ENCODE assay signal across 12 cellular contexts in genomic region chr9:113350937-113351336, GRCh38. TPM values are rescaled to one million over a fixed set of nuclear protein-coding genes. Genes with fewer than 3 reads are reported as not detected.
A peak's percentile ranks its signal among the peaks of the same experiment; 100 is the strongest.
DNase-seq lines count a peak whose midpoint lies in the region; ATAC-seq and TF ChIP-seq lines count a peak whose summit lies in the region.
"Had no signal": no experiment of that assay in that cellular context is flagged by ENCODE, and none has a peak within 500 bp of the region (broad histone marks: within the 10 kb centered on the region; RNA-seq: fewer than 3 reads in every experiment).

No MANE protein-coding gene starts in this region.

- no peak overlapping the region for H3K27ac ChIP-seq in osteoblast (ENCODE audit: low read depth, low read length)
- H3K27ac ChIP-seq: upper lobe of left lung, VCaP had no signal

- H4K20me1 ChIP-seq in osteoblast (ENCODE audit: insufficient read depth, low read length): no peaks in the 10 kb centered on the region

- peaks cover 5% of the 10 kb centered on the region for H3K36me3 Mint-ChIP-seq in T-helper 2 cell treated with Interferon-gamma antibody and Interleukin-4, amounts not matched to agents 5 μg/mL and 100 μg/mL, for 36 hours (ENCODE audit: low read depth)

- peak overlapping the region; percentile 91 for H3K4me3 Mint-ChIP-seq in T-helper 2 cell treated with Interferon-gamma antibody and Interleukin-4, amounts not matched to agents 5 μg/mL and 100 μg/mL, for 36 hours

- H3K27me3 ChIP-seq in osteoblast (ENCODE audit: insufficient read depth, low read length): peaks cover 60% of the 10 kb centered on the region
- peaks cover 11% of the 10 kb centered on the region for H3K27me3 ChIP-seq in BE2C
- H3K27me3 ChIP-seq: upper lobe of left lung had no signal

- DNase-seq in GM10248 (ENCODE audit: extremely low spot score) (peak; percentile 55), kidney tubule cell (ENCODE audit: low spot score) (peak; percentile 30), osteoblast (ENCODE audit: insufficient read length, low spot score, missing footprints) (no peak), BE2C (no peak)
- peak; percentile 65 for DNase-seq in T-helper 2 cell treated with Interferon-gamma antibody and Interleukin-4, amounts not matched to agents 5 μg/mL and 100 μg/mL, for 36 hours (ENCODE audit: low spot score)
- DNase-seq: NCI-H187 treated with DMSO at 0.1 percent for 48 hours had no signal

- H3K36me3 ChIP-seq in osteoblast (ENCODE audit: insufficient read depth, low read length): no peaks in the 10 kb centered on the region
- no peaks in the 10 kb centered on the region for H3K36me3 ChIP-seq in BE2C
- H3K36me3 ChIP-seq: upper lobe of left lung had no signal

- TF ChIP-seq CTCF in GM10248 (IDR thresholded peaks at IDR 0.05; ENCODE audit: control extremely low read depth, extremely low read depth, low read depth, missing control alignments): no peak
- no peak for TF ChIP-seq CTCF in osteoblast (IDR thresholded peaks at IDR 0.05; ENCODE audit: extremely low read depth, low read depth, low read length)
- TF ChIP-seq CTCF in BE2C (IDR thresholded peaks at IDR 0.05; ENCODE audit: low read depth, low read length): no peak

- peaks cover 37% of the 10 kb centered on the region for H3K4me1 Mint-ChIP-seq in T-helper 2 cell treated with Interferon-gamma antibody and Interleukin-4, amounts not matched to agents 5 μg/mL and 100 μg/mL, for 36 hours (ENCODE audit: low read depth)

- H3K4me2 ChIP-seq in osteoblast (ENCODE audit: insufficient read depth, low read length): no peak overlapping the region

- POLR2A ChIA-PET in GM10248 (lab: Yijun Ruan, JAX): interaction anchor here (1.0 kb wide), 1 partner anchor 76 kb away, joined by 3 read pairs; the partner anchor contains the start of gene CDC26

- no peaks in the 10 kb centered on the region for H3K79me2 ChIP-seq in osteoblast (ENCODE audit: insufficient read depth, low read length)

- H3K27me3 Mint-ChIP-seq in T-helper 2 cell treated with Interferon-gamma antibody and Interleukin-4, amounts not matched to agents 5 μg/mL and 100 μg/mL, for 36 hours (ENCODE audit: low read depth): no peaks in the 10 kb centered on the region

- H3K4me3 ChIP-seq in osteoblast (ENCODE audit: insufficient read depth, low read length) (no peak overlapping the region), BE2C (ENCODE audit: low read depth, low read length) (no peak overlapping the region)

- H2AFZ ChIP-seq in osteoblast (ENCODE audit: low read length): no peak overlapping the region

- CTCF ChIA-PET in GM10248 (lab: Yijun Ruan, JAX): interaction anchor here (1.0 to 4.9 kb wide), 12 partner anchors 9 to 305 kb away, joined by 3 to 22 read pairs (median 6); partner anchors contain the start of genes ALAD, CDC26, PRPF4 and WDR31

- H3K9me3 ChIP-seq in osteoblast (ENCODE audit: low read depth, low read length) (no peaks in the 10 kb centered on the region), BE2C (no peaks in the 10 kb centered on the region; the same call in 1 of the 2 replicates)
- H3K9me3 ChIP-seq: upper lobe of left lung had no signal

- ATAC-seq in HG02610 (IDR thresholded peaks at IDR 0.05; ENCODE audit: unreplicated experiment) (peak; percentile 52), HG03039 (IDR thresholded peaks at IDR 0.05; ENCODE audit: unreplicated experiment) (no peak), GM21723 (IDR thresholded peaks at IDR 0.05; ENCODE audit: unreplicated experiment) (no peak)

- H3K4me1 ChIP-seq in osteoblast (ENCODE audit: insufficient read depth, low read length): no peaks in the 10 kb centered on the region
- H3K4me1 ChIP-seq in BE2C: peaks cover 9% of the 10 kb centered on the region

- peak overlapping the region; percentile 84 for H3K27ac Mint-ChIP-seq in T-helper 2 cell treated with Interferon-gamma antibody and Interleukin-4, amounts not matched to agents 5 μg/mL and 100 μg/mL, for 36 hours

- H3K9me3 Mint-ChIP-seq in T-helper 2 cell treated with Interferon-gamma antibody and Interleukin-4, amounts not matched to agents 5 μg/mL and 100 μg/mL, for 36 hours: no peaks in the 10 kb centered on the region

RNA-seq across cellular contexts. Expression of gene BSPRY, which starts 1.6 kb away (rescaled TPM):
- not detected in 2 replicates for total RNA-seq in osteoblast
- polyA plus RNA-seq in BE2C (2012; ENCODE audit: insufficient read depth, insufficient read length, low read depth): not detected
- total RNA-seq: dermis microvascular lymphatic vessel endothelial cell had no signal

RNA-seq across cellular contexts. Expression of gene WDR31, which starts 10.9 kb away (rescaled TPM):
- total RNA-seq in osteoblast: 1.4 and 2.4 TPM in 2 replicates
- polyA plus RNA-seq in BE2C (2012; ENCODE audit: insufficient read depth, insufficient read length, low read depth): 1.6 TPM

RNA-seq across cellular contexts. Expression of gene HDHD3, which starts 25.8 kb away (rescaled TPM):
- total RNA-seq in osteoblast: 7.2 and 15.6 TPM in 2 replicates
- polyA plus RNA-seq in BE2C (2012; ENCODE audit: insufficient read depth, insufficient read length, low read depth): 10.7 TPM

RNA-seq across cellular contexts. Expression of gene RNF183, which starts 47.8 kb away (rescaled TPM):
- total RNA-seq in osteoblast: not detected in 2 replicates
- 0.74 TPM for polyA plus RNA-seq in BE2C (2012; ENCODE audit: insufficient read depth, insufficient read length, low read depth)
- total RNA-seq: dermis microvascular lymphatic vessel endothelial cell had no signal

RNA-seq across cellular contexts. Expression of gene ALAD, which starts 50.1 kb away (rescaled TPM):
- 23.9 and 26.8 TPM in 2 replicates for total RNA-seq in osteoblast
- 23.6 TPM for polyA plus RNA-seq in BE2C (2012; ENCODE audit: insufficient read depth, insufficient read length, low read depth)

Comparison
In these comparisons a context has a peak if more than half of its experiments do, and no peak if none do; other contexts are left out.
1. DNase-seq: peak in GM10248 (single experiment), T-helper 2 cell treated with Interferon-gamma antibody and Interleukin-4, amounts not matched to agents 5 μg/mL and 100 μg/mL, for 36 hours (single experiment) and kidney tubule cell (single experiment); none in osteoblast (single experiment) and BE2C (single experiment).